ENCODE assay signal across 1 cellular context in the genomic region with DNA sequence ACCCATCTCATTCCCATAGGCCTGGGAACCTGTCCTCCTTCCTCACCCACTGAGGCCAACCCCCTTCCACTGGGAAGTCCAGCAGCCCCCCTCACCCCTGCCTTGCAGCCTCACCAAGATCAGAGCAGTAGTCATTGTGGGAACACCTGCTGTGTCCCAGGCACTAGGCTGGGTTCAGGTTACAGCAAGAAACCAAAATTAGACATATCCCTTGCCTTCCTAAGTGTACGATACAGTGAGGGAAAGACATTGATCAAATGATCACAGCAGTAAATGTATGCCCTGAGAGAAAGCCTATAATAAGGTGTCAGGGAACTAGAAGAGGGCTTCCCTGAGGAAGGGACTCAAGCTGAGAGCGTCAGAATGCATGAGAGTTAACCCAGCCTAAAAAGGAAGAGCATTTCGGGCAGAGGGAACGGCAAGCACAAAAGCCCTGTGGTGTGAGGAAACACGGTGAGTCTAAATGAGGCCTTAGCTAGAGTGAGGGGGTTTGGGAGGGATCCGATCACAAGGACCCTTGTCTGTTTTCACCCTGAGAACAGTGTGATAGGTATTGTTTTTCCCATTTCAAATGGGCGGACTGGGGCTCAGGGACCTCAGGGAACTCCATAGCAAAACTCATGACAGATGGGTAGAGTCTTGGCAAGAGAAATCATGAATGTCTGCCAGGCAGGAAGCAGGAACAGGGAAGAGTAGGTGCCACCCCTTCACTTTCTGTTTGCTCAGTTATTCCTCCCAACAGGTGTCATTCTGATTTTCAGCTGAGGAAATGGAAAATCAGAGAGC.
TF ChIP-seq lines count a peak whose summit lies in the region.

No MANE protein-coding gene starts in this region.

TF ChIP-seq in SK-N-SH treated with all-trans-retinoic acid at 6 μM for 48 hours, 23 proteins besides CTCF, POLR2A, EP300 and RAD21 (continued from another document):
- TF ChIP-seq ESRRG (CRISPR knock-in tag; IDR thresholded peaks at IDR 0.05) = no peak
- TF ChIP-seq, protein P1, sequence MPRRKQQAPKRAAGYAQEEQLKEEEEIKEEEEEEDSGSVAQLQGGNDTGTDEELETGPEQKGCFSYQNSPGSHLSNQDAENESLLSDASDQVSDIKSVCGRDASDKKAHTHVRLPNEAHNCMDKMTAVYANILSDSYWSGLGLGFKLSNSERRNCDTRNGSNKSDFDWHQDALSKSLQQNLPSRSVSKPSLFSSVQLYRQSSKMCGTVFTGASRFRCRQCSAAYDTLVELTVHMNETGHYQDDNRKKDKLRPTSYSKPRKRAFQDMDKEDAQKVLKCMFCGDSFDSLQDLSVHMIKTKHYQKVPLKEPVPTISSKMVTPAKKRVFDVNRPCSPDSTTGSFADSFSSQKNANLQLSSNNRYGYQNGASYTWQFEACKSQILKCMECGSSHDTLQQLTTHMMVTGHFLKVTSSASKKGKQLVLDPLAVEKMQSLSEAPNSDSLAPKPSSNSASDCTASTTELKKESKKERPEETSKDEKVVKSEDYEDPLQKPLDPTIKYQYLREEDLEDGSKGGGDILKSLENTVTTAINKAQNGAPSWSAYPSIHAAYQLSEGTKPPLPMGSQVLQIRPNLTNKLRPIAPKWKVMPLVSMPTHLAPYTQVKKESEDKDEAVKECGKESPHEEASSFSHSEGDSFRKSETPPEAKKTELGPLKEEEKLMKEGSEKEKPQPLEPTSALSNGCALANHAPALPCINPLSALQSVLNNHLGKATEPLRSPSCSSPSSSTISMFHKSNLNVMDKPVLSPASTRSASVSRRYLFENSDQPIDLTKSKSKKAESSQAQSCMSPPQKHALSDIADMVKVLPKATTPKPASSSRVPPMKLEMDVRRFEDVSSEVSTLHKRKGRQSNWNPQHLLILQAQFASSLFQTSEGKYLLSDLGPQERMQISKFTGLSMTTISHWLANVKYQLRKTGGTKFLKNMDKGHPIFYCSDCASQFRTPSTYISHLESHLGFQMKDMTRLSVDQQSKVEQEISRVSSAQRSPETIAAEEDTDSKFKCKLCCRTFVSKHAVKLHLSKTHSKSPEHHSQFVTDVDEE (CRISPR knock-in tag; IDR thresholded peaks at IDR 0.05) = no peak
- TF ChIP-seq ARNTL (CRISPR knock-in tag; IDR thresholded peaks at IDR 0.05; ENCODE audit: borderline replicate concordance, low read depth) = no peak
